9 cellular contexts compared by ENCODE assay signal in the genomic region with DNA sequence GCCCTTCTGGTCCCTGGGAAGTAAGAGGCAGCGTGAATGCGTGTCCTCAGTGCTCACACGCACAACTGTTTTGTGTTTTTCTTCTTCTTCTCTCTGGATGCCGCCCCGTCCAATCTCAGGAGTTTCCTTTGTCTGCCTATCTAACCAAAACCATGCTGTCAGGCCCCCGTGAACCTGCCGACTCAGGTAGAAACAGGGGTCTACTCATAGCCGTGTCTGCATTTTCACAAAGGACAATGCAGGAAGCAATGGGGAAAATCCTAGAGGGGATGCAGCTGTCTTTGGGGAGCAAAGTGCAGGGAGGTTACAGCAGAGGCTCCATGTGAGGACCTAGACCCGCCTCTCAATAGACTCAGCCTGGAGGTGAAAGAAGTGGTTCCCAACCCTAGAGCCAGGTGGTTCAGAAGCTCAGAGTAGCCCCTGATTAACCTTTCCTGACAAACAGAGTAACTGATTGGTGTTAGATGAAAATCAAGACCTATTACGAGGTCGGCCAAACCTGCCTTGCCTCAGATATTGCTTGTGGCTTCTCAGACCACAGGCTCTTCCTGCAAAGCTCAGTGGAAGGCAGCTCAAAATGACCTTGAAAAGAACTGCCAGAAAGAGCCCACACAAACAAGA. TPM values are rescaled to one million over a fixed set of nuclear protein-coding genes. Genes with fewer than 3 reads are reported as not detected.
DNase-seq lines count a peak whose midpoint lies in the region; ATAC-seq and TF ChIP-seq lines count a peak whose summit lies in the region.
"Had no signal": no experiment of that assay in that cellular context is flagged by ENCODE, and none has a peak within 500 bp of the region (broad histone marks: within the 10 kb centered on the region; RNA-seq: fewer than 3 reads in every experiment).

No MANE protein-coding gene starts in this region.

- peaks cover 3% of the 10 kb centered on the region for H3K9me3 ChIP-seq in hepatocyte (ENCODE audit: low read depth)

- no peaks in the 10 kb centered on the region for H3K27me3 Mint-ChIP-seq in activated CD8-positive, alpha-beta memory T cell treated with anti-CD3 and anti-CD28 coated beads, Interleukin-2, amount 10 ng/mL, durations not matched to agents 7 days and 5 days
- H3K27me3 Mint-ChIP-seq in stimulated activated naive CD8-positive, alpha-beta T cell treated with anti-CD3 and anti-CD28 coated beads, Interleukin-15, Interleukin-2, amounts not matched to agents 100 ng/mL and 50 ng/mL, for 24 hours = no peaks in the 10 kb centered on the region
- peaks cover 1% of the 10 kb centered on the region for H3K27me3 Mint-ChIP-seq in HFFc6 (ENCODE audit: insufficient read depth)

- no peak overlapping the region for H2AFZ ChIP-seq in hepatocyte

- H3K36me3 Mint-ChIP-seq in activated CD8-positive, alpha-beta memory T cell treated with anti-CD3 and anti-CD28 coated beads, Interleukin-2, amount 10 ng/mL, durations not matched to agents 7 days and 5 days = peaks cover 62% of the 10 kb centered on the region
- peaks cover 63% of the 10 kb centered on the region for H3K36me3 Mint-ChIP-seq in stimulated activated naive CD8-positive, alpha-beta T cell treated with anti-CD3 and anti-CD28 coated beads, Interleukin-15, Interleukin-2, amounts not matched to agents 100 ng/mL and 50 ng/mL, for 24 hours (ENCODE audit: low read depth)
- H3K36me3 Mint-ChIP-seq in HFFc6 (ENCODE audit: low read depth) = peaks cover 4% of the 10 kb centered on the region

- peak overlapping the region; percentile 98 for H3K27ac Mint-ChIP-seq in activated CD8-positive, alpha-beta memory T cell treated with anti-CD3 and anti-CD28 coated beads, Interleukin-2, amount 10 ng/mL, durations not matched to agents 7 days and 5 days
- H3K27ac Mint-ChIP-seq in stimulated activated naive CD8-positive, alpha-beta T cell treated with anti-CD3 and anti-CD28 coated beads, Interleukin-15, Interleukin-2, amounts not matched to agents 100 ng/mL and 50 ng/mL, for 24 hours = peak overlapping the region; percentile 99
- H3K27ac Mint-ChIP-seq in HFFc6 = no peak overlapping the region

- peak; percentile 37 for ATAC-seq in HG03066 (IDR thresholded peaks at IDR 0.05; ENCODE audit: low read depth, unreplicated experiment)
- peak; percentile 35 for ATAC-seq in activated CD8-positive, alpha-beta memory T cell treated with anti-CD3 and anti-CD28 coated beads, Interleukin-2, amount 10 ng/mL, durations not matched to agents 7 days and 5 days

- no peak overlapping the region for H3K4me3 ChIP-seq in hepatocyte

- H3K79me2 ChIP-seq in hepatocyte = no peaks in the 10 kb centered on the region

- peaks cover 75% of the 10 kb centered on the region for H3K4me1 Mint-ChIP-seq in activated CD8-positive, alpha-beta memory T cell treated with anti-CD3 and anti-CD28 coated beads, Interleukin-2, amount 10 ng/mL, durations not matched to agents 7 days and 5 days
- H3K4me1 Mint-ChIP-seq in stimulated activated naive CD8-positive, alpha-beta T cell treated with anti-CD3 and anti-CD28 coated beads, Interleukin-15, Interleukin-2, amounts not matched to agents 100 ng/mL and 50 ng/mL, for 24 hours (ENCODE audit: low read depth) = peaks cover 77% of the 10 kb centered on the region
- H3K4me1 Mint-ChIP-seq in HFFc6 (ENCODE audit: low read depth) = no peaks in the 10 kb centered on the region

- no peaks in the 10 kb centered on the region for H4K20me1 ChIP-seq in hepatocyte (ENCODE audit: insufficient read depth, poor library complexity, severe bottlenecking)

- no peaks in the 10 kb centered on the region for H3K9me3 Mint-ChIP-seq in activated CD8-positive, alpha-beta memory T cell treated with anti-CD3 and anti-CD28 coated beads, Interleukin-2, amount 10 ng/mL, durations not matched to agents 7 days and 5 days (ENCODE audit: low read depth)
- peaks cover 10% of the 10 kb centered on the region for H3K9me3 Mint-ChIP-seq in stimulated activated naive CD8-positive, alpha-beta T cell treated with anti-CD3 and anti-CD28 coated beads, Interleukin-15, Interleukin-2, amounts not matched to agents 100 ng/mL and 50 ng/mL, for 24 hours
- no peaks in the 10 kb centered on the region for H3K9me3 Mint-ChIP-seq in HFFc6

- 72% methylated on average over 11 of the region's 11 CpGs for WGBS in hepatocyte (ENCODE audit: low lambda C conversion rate, missing lambda C conversion rate)

- no peaks in the 10 kb centered on the region for H3K27me3 ChIP-seq in hepatocyte

- DNase-seq in activated T-cell treated with anti-CD3 and anti-CD28 coated beads for 24 hours (ENCODE audit: low read depth) = peak; percentile 26
- DNase-seq in activated T-cell treated with anti-CD3 and anti-CD28 coated beads for 4 hours = no peak
- DNase-seq in activated CD8-positive, alpha-beta memory T cell treated with anti-CD3 and anti-CD28 coated beads, Interleukin-2, amount 10 ng/mL, durations not matched to agents 7 days and 5 days = peak; percentile 79
- DNase-seq in HFFc6 = no peak
- DNase-seq in SK-N-DZ (ENCODE audit: low spot score) = no peak
- no peak for DNase-seq in hepatocyte (ENCODE audit: low spot score)
- DNase-seq: hippocampal formation had no signal

- CTCF ChIA-PET in activated CD8-positive, alpha-beta memory T cell treated with anti-CD3 and anti-CD28 coated beads, Interleukin-2, amount 10 ng/mL, durations not matched to agents 7 days and 5 days (lab: Charles Lee) = interaction anchor here (0.9 to 2.8 kb wide), 12 partner anchors 10 to 70 kb away, joined by 3 to 22 read pairs (median 4); a partner anchor contains a TSS

- no peak overlapping the region for H3K27ac ChIP-seq in hepatocyte

- no peaks in the 10 kb centered on the region for H3K36me3 ChIP-seq in hepatocyte (replicated peaks; ENCODE audit: insufficient read depth, low read depth)

- H3K4me2 ChIP-seq in hepatocyte = no peak overlapping the region

- TF ChIP-seq CTCF in HFFc6 (IDR thresholded peaks at IDR 0.05) (no peak), hepatocyte (IDR thresholded peaks at IDR 0.05; ENCODE audit: poor library complexity) (no peak)

- no peaks in the 10 kb centered on the region for H3K9me2 ChIP-seq in hepatocyte (replicated peaks; ENCODE audit: insufficient read depth)

- peak overlapping the region; percentile 76 for H3K4me3 Mint-ChIP-seq in activated CD8-positive, alpha-beta memory T cell treated with anti-CD3 and anti-CD28 coated beads, Interleukin-2, amount 10 ng/mL, durations not matched to agents 7 days and 5 days
- peak overlapping the region; percentile 81 for H3K4me3 Mint-ChIP-seq in stimulated activated naive CD8-positive, alpha-beta T cell treated with anti-CD3 and anti-CD28 coated beads, Interleukin-15, Interleukin-2, amounts not matched to agents 100 ng/mL and 50 ng/mL, for 24 hours
- H3K4me3 Mint-ChIP-seq in HFFc6 = no peak overlapping the region

- H3K4me1 ChIP-seq in hepatocyte (ENCODE audit: insufficient read depth) = no peaks in the 10 kb centered on the region

RNA-seq across cellular contexts. Expression of a gene that starts 49.3 kb away (rescaled TPM):
- total RNA-seq in activated CD8-positive, alpha-beta memory T cell treated with anti-CD3 and anti-CD28 coated beads, Interleukin-2, amount 10 ng/mL, durations not matched to agents 7 days and 5 days = 10 to 100 TPM; 83.3 to 95.4 TPM
- under 1 TPM; 0.14 to 0.78 (median 0.34) TPM for total RNA-seq in HFFc6 (2021; fragmentation: NEBNext Ultra II Directional; extraction: Animal tissue kit (Norgen Biotek cat#: 25700))
- 0.09 and 0.15 TPM in 2 replicates for polyA plus RNA-seq in SK-N-DZ (2014; cell fraction: cytosol; rRNA removed)
- polyA plus RNA-seq in SK-N-DZ (2014; cell fraction: nucleus; rRNA removed) = 0.12 and 0.28 TPM in 2 replicates
- 0.07 and 0.16 TPM in 2 replicates for total RNA-seq in hepatocyte
- not detected in 2 replicates for polyA plus RNA-seq in hepatocyte

Comparison
In these comparisons a context has a peak if more than half of its experiments do, and no peak if none do; other contexts are left out.
1. DNase-seq: peak in activated T-cell treated with anti-CD3 and anti-CD28 coated beads for 24 hours (single experiment) and activated CD8-positive, alpha-beta memory T cell treated with anti-CD3 and anti-CD28 coated beads, Interleukin-2, amount 10 ng/mL, durations not matched to agents 7 days and 5 days (single experiment); none in activated T-cell treated with anti-CD3 and anti-CD28 coated beads for 4 hours (single experiment), HFFc6 (single experiment), SK-N-DZ (single experiment) and hepatocyte (single experiment).
2. RNA of a gene that starts 49.3 kb away (total RNA-seq): 83.3 to 95.4 TPM in activated CD8-positive, alpha-beta memory T cell treated with anti-CD3 and anti-CD28 coated beads, Interleukin-2, amount 10 ng/mL, durations not matched to agents 7 days and 5 days; 0.14 to 0.78 TPM in HFFc6 and 0.07 to 0.16 TPM in hepatocyte; every median in the first group is over 10 times any median in the second.